In the genomic region with DNA sequence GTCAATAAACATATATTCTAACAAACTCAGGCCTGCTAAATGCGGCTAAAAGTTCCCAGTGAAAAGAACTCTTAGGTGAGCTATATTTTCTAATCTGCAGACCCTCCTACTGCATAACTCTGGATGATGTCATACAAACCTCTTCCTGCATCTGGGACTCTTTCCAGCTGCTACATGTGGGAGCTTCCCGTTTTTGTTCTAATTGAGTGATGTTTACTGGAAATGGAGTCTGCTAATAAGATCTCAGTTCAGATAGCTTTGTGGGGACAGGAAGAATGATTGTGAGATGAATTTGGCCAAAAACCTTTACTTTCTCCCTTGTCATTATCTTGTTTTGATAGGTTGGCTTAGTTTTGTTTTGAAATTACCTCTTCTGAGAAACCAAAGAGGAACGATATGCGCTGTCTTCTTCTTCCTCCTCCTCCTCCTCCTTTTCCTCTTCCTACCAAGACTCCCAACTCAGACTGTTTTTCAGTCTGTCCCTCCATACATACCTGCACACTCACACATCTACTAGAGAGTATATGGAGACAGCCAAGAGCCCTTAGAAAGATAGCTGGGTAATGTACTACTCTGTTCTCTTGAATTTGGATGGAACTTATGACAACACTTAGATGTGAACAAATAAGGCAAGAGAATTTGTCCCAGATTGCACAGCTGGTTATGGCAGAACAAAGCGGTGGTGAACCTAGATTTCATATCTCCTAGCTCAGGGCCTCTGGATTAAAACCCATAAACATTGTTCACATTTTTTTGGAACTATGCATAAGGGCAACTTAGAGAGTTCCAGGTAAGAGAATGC, we compare ENCODE assay signal across 8 cellular contexts. TPM values are rescaled to one million over a fixed set of nuclear protein-coding genes. Genes with fewer than 3 reads are reported as not detected.
DNase-seq lines count a peak whose midpoint lies in the region; ATAC-seq and TF ChIP-seq lines count a peak whose summit lies in the region.

No MANE protein-coding gene starts in this region.

- peak overlapping the region; percentile 88 for H3K27ac Mint-ChIP-seq in dendritic cell treated with granulocyte-macrophage colony-stimulating factor and Interleukin-4, amounts not matched to agents 40 ng/mL and 50 ng/mL, for 4 days
- H3K27ac Mint-ChIP-seq in naive thymus-derived CD8-positive, alpha-beta T cell: peak overlapping the region; percentile 53 to 92 (median 82)

- POLR2A ChIA-PET in naive thymus-derived CD8-positive, alpha-beta T cell (lab: Charles Lee): interaction anchor here (1.0 to 2.1 kb wide), 6 partner anchors 11 to 40 kb away, joined by 4 to 24 read pairs (median 8); a partner anchor contains a TSS

- H3K36me3 Mint-ChIP-seq in dendritic cell treated with granulocyte-macrophage colony-stimulating factor and Interleukin-4, amounts not matched to agents 40 ng/mL and 50 ng/mL, for 4 days (ENCODE audit: low read depth): no peaks in the 10 kb centered on the region
- H3K36me3 Mint-ChIP-seq in naive thymus-derived CD8-positive, alpha-beta T cell: peaks cover 0 to 3% (median 0%) of the 10 kb centered on the region in 3 donors

- no peaks in the 10 kb centered on the region for H3K9me3 Mint-ChIP-seq in dendritic cell treated with granulocyte-macrophage colony-stimulating factor and Interleukin-4, amounts not matched to agents 40 ng/mL and 50 ng/mL, for 4 days
- peaks cover 0 to 3% (median 0%) of the 10 kb centered on the region in 9 donors for H3K9me3 Mint-ChIP-seq in naive thymus-derived CD8-positive, alpha-beta T cell

- H3K4me1 Mint-ChIP-seq in dendritic cell treated with granulocyte-macrophage colony-stimulating factor and Interleukin-4, amounts not matched to agents 40 ng/mL and 50 ng/mL, for 4 days (ENCODE audit: low read depth): peaks cover 60% of the 10 kb centered on the region
- peaks cover 39 to 71% (median 64%) of the 10 kb centered on the region in 4 donors for H3K4me1 Mint-ChIP-seq in naive thymus-derived CD8-positive, alpha-beta T cell

- peak overlapping the region; percentile 18; the same call in 1 of the 2 replicates for H3K27ac ChIP-seq in C4-2B

- intact Hi-C loops in dendritic cell treated with granulocyte-macrophage colony-stimulating factor and Interleukin-4, amounts not matched to agents 40 ng/mL and 50 ng/mL, for 4 days (cut with micrococcal nuclease): no loop called here

- ATAC-seq in naive thymus-derived CD8-positive, alpha-beta T cell: peak; percentile 40 to 47
- no peak for ATAC-seq in HG02588 (IDR thresholded peaks at IDR 0.05; ENCODE audit: unreplicated experiment)
- ATAC-seq in GM19351 (IDR thresholded peaks at IDR 0.05; ENCODE audit: unreplicated experiment): no peak
- ATAC-seq in GM18519 (IDR thresholded peaks at IDR 0.05; ENCODE audit: low FRiP score, unreplicated experiment): no peak
- no peak for ATAC-seq in GM21381 (IDR thresholded peaks at IDR 0.05; ENCODE audit: unreplicated experiment)

- DNase-seq in NCI-H69 (lab: John Stamatoyannopoulos, UW): peak; percentile 30
- no peak for DNase-seq in naive thymus-derived CD8-positive, alpha-beta T cell

- H3K27me3 Mint-ChIP-seq in dendritic cell treated with granulocyte-macrophage colony-stimulating factor and Interleukin-4, amounts not matched to agents 40 ng/mL and 50 ng/mL, for 4 days: no peaks in the 10 kb centered on the region
- no peaks in the 10 kb centered on the region for H3K27me3 Mint-ChIP-seq in naive thymus-derived CD8-positive, alpha-beta T cell

- no peak for TF ChIP-seq CTCF in C4-2B (conservative IDR thresholded peaks at IDR 0.05)

- peak overlapping the region; percentile 57 for H3K4me3 Mint-ChIP-seq in dendritic cell treated with granulocyte-macrophage colony-stimulating factor and Interleukin-4, amounts not matched to agents 40 ng/mL and 50 ng/mL, for 4 days
- H3K4me3 Mint-ChIP-seq in naive thymus-derived CD8-positive, alpha-beta T cell: peak overlapping the region; percentile 10 to 74 (median 52)

RNA-seq across cellular contexts. Expression of a gene that starts 39.8 kb away (rescaled TPM):
- 100 to 1,000 TPM; 216 to 222 TPM for total RNA-seq in naive thymus-derived CD8-positive, alpha-beta T cell
- polyA plus RNA-seq in naive thymus-derived CD8-positive, alpha-beta T cell: 100 to 1,000 TPM in 1 of 3 donors, 10 to 100 TPM in 2; 59.8 to 106 (median 97.3) TPM

RNA-seq across cellular contexts. Expression of a gene that starts 58.6 kb away (rescaled TPM):
- 10 to 100 TPM in 1 of 2 experiments, 1 to 10 TPM in 1; 8.0 to 10.0 TPM for total RNA-seq in naive thymus-derived CD8-positive, alpha-beta T cell
- polyA plus RNA-seq in naive thymus-derived CD8-positive, alpha-beta T cell: 10 to 100 TPM in 1 of 3 donors, 1 to 10 TPM in 2; 2.9 to 15.8 (median 3.8) TPM

Comparison
In these comparisons a context has a peak if more than half of its experiments do, and no peak if none do; other contexts are left out.
1. ATAC-seq: peak in naive thymus-derived CD8-positive, alpha-beta T cell (2 of 2); none in HG02588 (single experiment), GM19351 (single experiment), GM18519 (single experiment) and GM21381 (single experiment).